In the genomic region with DNA sequence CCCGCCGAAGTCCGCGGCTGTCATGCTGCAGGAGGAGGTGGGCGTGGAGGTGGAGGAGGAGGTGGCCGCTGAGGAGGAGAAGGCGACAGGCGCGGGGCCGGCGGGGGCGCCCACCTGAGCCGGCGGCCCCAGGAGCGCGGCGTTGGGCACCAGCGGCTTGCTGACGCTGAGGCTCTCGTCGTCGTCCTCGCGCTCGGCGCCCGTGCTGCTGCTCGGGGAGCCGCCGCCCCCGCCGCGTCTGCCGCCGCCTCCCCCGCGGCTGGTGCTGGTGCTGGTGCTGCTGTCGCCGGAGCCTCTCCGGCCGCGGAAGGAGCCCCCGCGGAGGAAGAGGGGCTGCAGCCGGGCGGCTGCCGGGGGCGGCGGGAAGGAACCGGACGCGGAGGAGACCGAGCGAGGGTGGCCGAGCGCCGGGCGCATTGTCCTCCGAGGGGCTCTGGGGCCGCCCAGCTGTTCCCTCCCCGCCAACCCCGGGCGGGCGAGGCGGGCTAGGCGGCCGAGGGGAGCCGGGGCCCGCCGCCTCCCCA, we compare ENCODE assay signal across 8 cellular contexts. TPM values are rescaled to one million over a fixed set of nuclear protein-coding genes. Genes with fewer than 3 reads are reported as not detected.
DNase-seq lines count a peak whose midpoint lies in the region; ATAC-seq and TF ChIP-seq lines count a peak whose summit lies in the region.

No MANE protein-coding gene starts in this region.

- H3K27ac ChIP-seq in suprapubic skin: no peak overlapping the region

- DNase-seq in 8988T (peak; percentile 53), iris pigment epithelial cell (ENCODE audit: low read depth) (peak; percentile 8), suprapubic skin (ENCODE audit: low spot score in 2 of 2) (no peak), NCI-H187 (lab: John Stamatoyannopoulos, UW) (no peak), GM10266 (ENCODE audit: extremely low spot score) (no peak)
- peak; percentile 31 for DNase-seq in activated T-cell treated with anti-CD3 and anti-CD28 coated beads, Interleukin-2, amount 50 U/mL, for 4 hours
- DNase-seq in effector CD4-positive, alpha-beta T cell: no peak

- TF ChIP-seq POLR2A in suprapubic skin (IDR thresholded peaks at IDR 0.05): no peak

- no peak for TF ChIP-seq EP300 in suprapubic skin (IDR thresholded peaks at IDR 0.05)

- no peaks in the 10 kb centered on the region for H3K9me3 ChIP-seq in suprapubic skin

- H3K36me3 Mint-ChIP-seq in activated T-cell treated with anti-CD3 and anti-CD28 coated beads, Interleukin-2, amount 50 U/mL, for 4 hours (ENCODE audit: insufficient read depth): no peaks in the 10 kb centered on the region

- peaks cover 36% of the 10 kb centered on the region for H3K27me3 ChIP-seq in suprapubic skin

- H3K4me1 ChIP-seq in suprapubic skin: peaks cover 42% of the 10 kb centered on the region

- peaks cover 37% of the 10 kb centered on the region for H3K4me1 Mint-ChIP-seq in activated T-cell treated with anti-CD3 and anti-CD28 coated beads, Interleukin-2, amount 50 U/mL, for 4 hours (ENCODE audit: low read depth)

- peaks cover 24% of the 10 kb centered on the region for H3K27me3 Mint-ChIP-seq in activated T-cell treated with anti-CD3 and anti-CD28 coated beads, Interleukin-2, amount 50 U/mL, for 4 hours (ENCODE audit: low read depth)

- H3K4me3 ChIP-seq in GM12875 (ENCODE audit: low read depth, low read length): peak overlapping the region; percentile 10
- peak overlapping the region; percentile 62 for H3K4me3 ChIP-seq in suprapubic skin

- TF ChIP-seq CTCF in GM12875 (IDR thresholded peaks at IDR 0.05; ENCODE audit: borderline replicate concordance, insufficient read depth, low read depth, low read length): no peak
- no peak for TF ChIP-seq CTCF in suprapubic skin (IDR thresholded peaks at IDR 0.05)
- no peak for TF ChIP-seq CTCF in GM10266 (IDR thresholded peaks at IDR 0.05; ENCODE audit: control insufficient read depth, insufficient read depth, low read depth, missing control alignments)

- no peaks in the 10 kb centered on the region for H3K9me3 Mint-ChIP-seq in activated T-cell treated with anti-CD3 and anti-CD28 coated beads, Interleukin-2, amount 50 U/mL, for 4 hours

- peak; percentile 56 to 62 for ATAC-seq in activated T-cell treated with anti-CD3 and anti-CD28 coated beads, Interleukin-2, amount 50 U/mL, for 4 hours

- H3K36me3 ChIP-seq in suprapubic skin: no peaks in the 10 kb centered on the region

- no CpG with 5 or more reads among the region's 70 CpGs for WGBS in suprapubic skin

- no peak overlapping the region for H3K4me3 Mint-ChIP-seq in activated T-cell treated with anti-CD3 and anti-CD28 coated beads, Interleukin-2, amount 50 U/mL, for 4 hours

RNA-seq across cellular contexts. Expression of gene TMEM121B, which starts 0.4 kb away (rescaled TPM):
- under 1 TPM; 0.24 to 0.43 (median 0.38) TPM for total RNA-seq in activated T-cell treated with anti-CD3 and anti-CD28 coated beads, Interleukin-2, amount 50 U/mL, for 4 hours
- 1 to 10 TPM in 3 of 4 donors, under 1 TPM in 1; 0.76 to 1.9 (median 1.6) TPM for total RNA-seq in suprapubic skin

RNA-seq across cellular contexts. Expression of gene IL17RA, which starts 36.0 kb away (rescaled TPM):
- total RNA-seq in activated T-cell treated with anti-CD3 and anti-CD28 coated beads, Interleukin-2, amount 50 U/mL, for 4 hours: 10 to 100 TPM; 14.1 to 19.6 (median 16.6) TPM
- 10 to 100 TPM; 16.2 to 22.6 (median 21.4) TPM for total RNA-seq in suprapubic skin

RNA-seq across cellular contexts. Expression of gene HDHD5, which starts 38.3 kb away (rescaled TPM):
- total RNA-seq in activated T-cell treated with anti-CD3 and anti-CD28 coated beads, Interleukin-2, amount 50 U/mL, for 4 hours: 10 to 100 TPM; 56.2 to 69.1 (median 68.3) TPM
- 10 to 100 TPM; 38.5 to 58.3 (median 44.5) TPM for total RNA-seq in suprapubic skin

Comparison
In these comparisons a context has a peak if more than half of its experiments do, and no peak if none do; other contexts are left out.
1. DNase-seq: peak in 8988T (single experiment), activated T-cell treated with anti-CD3 and anti-CD28 coated beads, Interleukin-2, amount 50 U/mL, for 4 hours (single experiment) and iris pigment epithelial cell (single experiment); none in suprapubic skin (0 of 2), NCI-H187 (0 of 2), GM10266 (single experiment) and effector CD4-positive, alpha-beta T cell (single experiment).